1 cellular context compared by ENCODE assay signal in genomic region chr2:241272722-241273551, GRCh38.
TF ChIP-seq lines count a peak whose summit lies in the region.

No MANE protein-coding gene starts in this region.

TF ChIP-seq in HepG2, 621 proteins besides CTCF, POLR2A, EP300 and RAD21 (continued from another document):
- TF ChIP-seq ZHX2 (IDR thresholded peaks at IDR 0.05; ENCODE audit: low read depth) (no peak), ZHX2 (CRISPR knock-in tag; IDR thresholded peaks at IDR 0.05; ENCODE audit: borderline replicate concordance) (no peak), MEF2D (CRISPR knock-in tag; IDR thresholded peaks at IDR 0.05) (no peak)
